25 cellular contexts compared by ENCODE assay signal in the genomic region with DNA sequence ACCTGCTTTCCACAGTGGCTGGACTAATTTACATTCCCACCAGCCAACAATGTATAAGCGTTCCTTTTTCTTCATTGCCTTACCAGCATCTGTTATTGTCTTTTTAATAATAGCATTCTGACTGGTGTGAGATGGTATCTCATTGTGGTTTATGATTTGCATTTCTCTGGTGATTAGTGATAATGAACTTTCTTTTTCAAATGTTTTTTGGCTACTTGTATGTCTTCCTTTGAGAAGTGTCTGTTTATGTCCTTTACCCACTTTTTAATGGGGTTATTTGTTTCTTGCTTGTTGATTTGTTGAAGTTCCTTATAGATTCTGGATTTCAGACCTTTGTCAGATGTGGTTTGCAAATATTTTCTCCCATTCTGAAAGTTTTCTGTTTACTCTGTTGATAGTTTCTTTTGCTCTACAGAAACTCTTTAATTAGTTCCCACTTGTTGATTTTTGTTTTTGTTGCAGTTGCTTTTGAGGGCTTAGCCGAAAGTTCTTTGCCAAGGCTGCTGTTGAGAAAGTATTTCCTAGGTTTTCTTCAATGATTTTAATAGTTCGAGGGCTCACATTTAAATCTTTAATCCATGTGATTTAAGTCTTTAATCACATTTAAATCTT. TPM values are rescaled to one million over a fixed set of nuclear protein-coding genes. Genes with fewer than 3 reads are reported as not detected.
DNase-seq lines count a peak whose midpoint lies in the region; ATAC-seq, FAIRE-seq and TF ChIP-seq lines count a peak whose summit lies in the region.
"Had no signal": no experiment of that assay in that cellular context is flagged by ENCODE, and none has a peak within 500 bp of the region (broad histone marks: within the 10 kb centered on the region; RNA-seq: fewer than 3 reads in every experiment).

No MANE protein-coding gene starts in this region.

- H2AFZ ChIP-seq in HepG2 (ENCODE audit: low read length) = no peak overlapping the region

- no peak overlapping the region for H3K4me3 Mint-ChIP-seq in stimulated activated memory B cell treated with anti-CD40 and anti-IgM and Interleukin-4, amounts not matched to agents 10 μg/mL and 1 μg/mL and 100 μg/mL, for 72 hours
- H3K4me3 Mint-ChIP-seq: activated CD4-positive, alpha-beta memory T cell treated with anti-CD3 and anti-CD28 coated beads for 36 hours; activated naive CD8-positive, alpha-beta T cell treated with anti-CD3 and anti-CD28 coated beads for 36 hours; CD4-positive, alpha-beta T cell; memory B cell had no signal

- intact Hi-C loops in HepG2 (cut with micrococcal nuclease; ENCODE audit: unreplicated experiment) = no loop called here
- intact Hi-C loops in right lobe of liver (cut with DNase I) = no loop called here
- intact Hi-C loops in testis (cut with DNase I; ENCODE audit: low total_unique reads) = no loop called here

- H3K9me3 Mint-ChIP-seq in stimulated activated memory B cell treated with anti-CD40 and anti-IgM and Interleukin-4, amounts not matched to agents 10 μg/mL and 1 μg/mL and 100 μg/mL, for 72 hours = peaks cover 2% of the 10 kb centered on the region
- H3K9me3 Mint-ChIP-seq: memory B cell had no signal

- WGBS in HepG2 (ENCODE audit: low lambda C conversion rate) = 1% methylated on average over 3 of the region's 3 CpGs
- WGBS in right lobe of liver (ENCODE audit: insufficient coverage, low coverage, low lambda C conversion rate, missing lambda C conversion rate) = 66% methylated on average over 3 of the region's 3 CpGs
- WGBS in testis, 2 donors = 83 to 91% methylated on average over 3 of the region's 3 CpGs

- TF ChIP-seq RAD21 in HepG2 (CRISPR knock-in tag; IDR thresholded peaks at IDR 0.05) = no peak

- H3K27me3 ChIP-seq in HepG2 (ENCODE audit: control insufficient read depth in 1 of 2, insufficient read depth in 2 of 2, low read length in 2 of 2) = peaks cover 0 to 8% of the 10 kb centered on the region in 2 experiments; a peak in 1 of 5 replicates
- no peaks in the 10 kb centered on the region for H3K27me3 ChIP-seq in right lobe of liver
- H3K27me3 ChIP-seq in testis = no peaks in the 10 kb centered on the region
- H3K27me3 ChIP-seq: brain microvascular endothelial cell, Peyer's patch, uterus had no signal

- peak overlapping the region; percentile 20 for H3K27ac Mint-ChIP-seq in stimulated activated memory B cell treated with anti-CD40 and anti-IgM and Interleukin-4, amounts not matched to agents 10 μg/mL and 1 μg/mL and 100 μg/mL, for 72 hours
- H3K27ac Mint-ChIP-seq: activated CD4-positive, alpha-beta memory T cell treated with anti-CD3 and anti-CD28 coated beads for 36 hours; activated naive CD8-positive, alpha-beta T cell treated with anti-CD3 and anti-CD28 coated beads for 36 hours; activated T-cell treated with anti-CD3 and anti-CD28 coated beads, Interleukin-2, amount 50 U/mL, for 72 hours; CD4-positive, alpha-beta T cell; memory B cell had no signal

- CTCF ChIA-PET in HepG2 (lab: Yijun Ruan, JAX; ENCODE audit: low intra/inter-chr PET ratio, low total read pairs) = no interaction called here

- TF ChIP-seq CTCF in HepG2 (CRISPR knock-in tag; IDR thresholded peaks at IDR 0.05) (no peak), right lobe of liver (IDR thresholded peaks at IDR 0.05) (no peak), testis (IDR thresholded peaks at IDR 0.05) (no peak)

- H3K9me3 ChIP-seq in HepG2 (ENCODE audit: low read length) = peaks cover 26% of the 10 kb centered on the region
- no peaks in the 10 kb centered on the region for H3K9me3 ChIP-seq in right lobe of liver
- no peaks in the 10 kb centered on the region for H3K9me3 ChIP-seq in testis
- H3K9me3 ChIP-seq: Peyer's patch, uterus had no signal

- no peak overlapping the region for H3K9ac ChIP-seq in HepG2 (ENCODE audit: insufficient read depth, low read depth, low read length)
- H3K9ac ChIP-seq: SK-N-SH had no signal

- in situ Hi-C loops in HepG2 (cut with HindIII; ENCODE audit: extremely low pct_ligation_motif_present, low pct_unique_long_range_greater_than_20kb) = no loop called here

- no TSS peak for BruUV-seq in HepG2 (replicated peaks; lab: Mats Ljungman, UMichigan)

- no peaks in the 10 kb centered on the region for H3K36me3 ChIP-seq in HepG2 (replicated peaks in 1 of 2; ENCODE audit: control insufficient read depth in 1 of 2, insufficient read depth in 2 of 2, low read length in 2 of 2)
- no peaks in the 10 kb centered on the region for H3K36me3 ChIP-seq in right lobe of liver
- no peaks in the 10 kb centered on the region for H3K36me3 ChIP-seq in testis (ENCODE audit: low read depth, missing control alignments)
- H3K36me3 ChIP-seq: brain microvascular endothelial cell, Peyer's patch, uterus had no signal

- H3K4me2 ChIP-seq in HepG2 (ENCODE audit: low read depth, low read length) = no peak overlapping the region
- H3K4me2 ChIP-seq: A549, SK-N-SH had no signal

- H3K4me1 ChIP-seq in HepG2 (ENCODE audit: insufficient read depth, low read length) (peaks cover 18% of the 10 kb centered on the region), right lobe of liver (no peaks in the 10 kb centered on the region), testis (no peaks in the 10 kb centered on the region)
- H3K4me1 ChIP-seq: Peyer's patch, uterus had no signal

- H3K79me2 ChIP-seq in HepG2 (ENCODE audit: insufficient read depth, low read length) = no peaks in the 10 kb centered on the region

- FAIRE-seq in HepG2 (lab: Jason Lieb, UNC) = peak; percentile 53
- FAIRE-seq: A549, islet of Langerhans had no signal

- peaks cover 27% of the 10 kb centered on the region for H3K4me1 Mint-ChIP-seq in stimulated activated memory B cell treated with anti-CD40 and anti-IgM and Interleukin-4, amounts not matched to agents 10 μg/mL and 1 μg/mL and 100 μg/mL, for 72 hours

- POLR2A ChIA-PET in HepG2 (lab: Yijun Ruan, JAX) = no interaction called here

- H3K4me3 ChIP-seq in HepG2 (replicated peaks in 1 of 3; ENCODE audit: insufficient read depth in 1 of 3, low read depth in 2 of 3, low read length in 3 of 3) (no peak overlapping the region), right lobe of liver (no peak overlapping the region), testis (no peak overlapping the region)
- H3K4me3 ChIP-seq: A549, Peyer's patch, uterus had no signal

- H3K36me3 Mint-ChIP-seq in stimulated activated memory B cell treated with anti-CD40 and anti-IgM and Interleukin-4, amounts not matched to agents 10 μg/mL and 1 μg/mL and 100 μg/mL, for 72 hours = peaks cover 53% of the 10 kb centered on the region

- TF ChIP-seq EP300 in HepG2 (IDR thresholded peaks at IDR 0.05; ENCODE audit: low read depth in 2 of 2, low read length in 2 of 2) (no peak), HepG2 (CRISPR knock-in tag; IDR thresholded peaks at IDR 0.05; ENCODE audit: borderline replicate concordance) (no peak)

- DNase-seq in HepG2 (ENCODE audit: low spot score) (no peak), right lobe of liver (no peak), COLO829 (ENCODE audit: low spot score) (no peak), testis (no peak)
- DNase-seq: activated CD4-positive, alpha-beta memory T cell treated with anti-CD3 and anti-CD28 coated beads for 36 hours; activated naive CD8-positive, alpha-beta T cell treated with anti-CD3 and anti-CD28 coated beads for 36 hours; activated T-cell treated with anti-CD3 and anti-CD28 coated beads, Interleukin-2, amount 50 U/mL, for 72 hours; brain microvascular endothelial cell; CD4-positive, alpha-beta T cell; DMS79; head of caudate nucleus; NCI-H1092; NCI-H2107; NCI-H526; Peyer's patch; SK-N-SH; uterus had no signal

- H3K27me3 Mint-ChIP-seq in stimulated activated memory B cell treated with anti-CD40 and anti-IgM and Interleukin-4, amounts not matched to agents 10 μg/mL and 1 μg/mL and 100 μg/mL, for 72 hours = no peaks in the 10 kb centered on the region
- H3K27me3 Mint-ChIP-seq: memory B cell had no signal

- H3K27ac ChIP-seq in HepG2 (ENCODE audit: extremely low read length, insufficient read depth, low read length) (no peak overlapping the region), right lobe of liver (no peak overlapping the region), testis (no peak overlapping the region)
- H3K27ac ChIP-seq: A549, brain microvascular endothelial cell, Peyer's patch, uterus had no signal

- TF ChIP-seq POLR2A in HepG2 (IDR thresholded peaks at IDR 0.05; ENCODE audit: insufficient read depth in 1 of 2, low read depth in 2 of 2, low read length in 2 of 2) (no peak), right lobe of liver (IDR thresholded peaks at IDR 0.05) (no peak), testis (IDR thresholded peaks at IDR 0.05) (no peak)

- ATAC-seq in HepG2 (no peak), right lobe of liver (no peak), GM21723 (IDR thresholded peaks at IDR 0.05; ENCODE audit: unreplicated experiment) (peak; percentile 54), HG03469 (IDR thresholded peaks at IDR 0.05; ENCODE audit: unreplicated experiment) (peak; percentile 65), GM19467 (IDR thresholded peaks at IDR 0.05; ENCODE audit: unreplicated experiment) (no peak)
- ATAC-seq in stimulated activated memory B cell treated with anti-CD40 and anti-IgM and Interleukin-4, amounts not matched to agents 10 μg/mL and 1 μg/mL and 100 μg/mL, for 72 hours = peak; percentile 8
- ATAC-seq: A549 had no signal

- no peaks in the 10 kb centered on the region for H4K20me1 ChIP-seq in HepG2 (ENCODE audit: insufficient read depth, low read length)

RNA-seq across cellular contexts. Expression of a gene that starts 26.8 kb away (rescaled TPM):
- total RNA-seq in HepG2 (2016; rRNA removed; fragmentation: Illumina TruSeq; extraction: Trizol) (0.11 and 0.20 TPM in 2 replicates), right lobe of liver (10 to 100 TPM in 1 of 6 experiments, 1 to 10 TPM in 5; 2.7 to 11.6 (median 4.3) TPM), testis (1 to 10 TPM; 4.4 to 7.7 TPM)
- total RNA-seq in HepG2 (2016; cell fraction: cytosol; rRNA removed; fragmentation: Illumina TruSeq; extraction: Trizol; ENCODE audit: low read depth) = not detected in 2 replicates
- total RNA-seq in HepG2 (2016; cell fraction: insoluble cytoplasmic fraction; rRNA removed; fragmentation: Illumina TruSeq; extraction: Trizol) = 0.09 TPM in 1 of 2 replicates, not detected in the other
- total RNA-seq in HepG2 (2016; cell fraction: membrane; rRNA removed; fragmentation: Illumina TruSeq; extraction: Trizol) = not detected in 2 replicates
- not detected in 2 replicates for total RNA-seq in HepG2 (2016; cell fraction: nucleus; rRNA removed; fragmentation: Illumina TruSeq; extraction: Trizol)
- polyA plus RNA-seq in HepG2 (2011; rRNA removed) (0.01 and 0.09 TPM in 2 replicates), testis (ENCODE audit: insufficient read depth, low read depth, low replicate concordance) (7.1 TPM)
- 0.05 and 0.11 TPM in 2 replicates for polyA plus RNA-seq in HepG2 (2011; cell fraction: cytosol; rRNA removed)
- polyA plus RNA-seq in HepG2 (2011; cell fraction: nucleus; rRNA removed) = 0.14 and 1.0 TPM in 2 replicates
- polyA plus RNA-seq in HepG2 (2012) = not detected in 2 replicates
- not detected in 2 replicates for polyA plus RNA-seq in HepG2 (2016; cell fraction: cytosol; fragmentation: Illumina TruSeq; extraction: Trizol; ENCODE audit: low read depth)
- polyA plus RNA-seq in HepG2 (2016; cell fraction: insoluble cytoplasmic fraction; fragmentation: Illumina TruSeq; extraction: Trizol; ENCODE audit: low read depth) = not detected in 2 replicates
- not detected in 2 replicates for polyA plus RNA-seq in HepG2 (2016; cell fraction: membrane; fragmentation: Illumina TruSeq; extraction: Trizol; ENCODE audit: low read depth)
- polyA plus RNA-seq in HepG2 (2016; cell fraction: nucleus; fragmentation: Illumina TruSeq; extraction: Trizol; ENCODE audit: insufficient read depth, low read depth) = not detected in 2 replicates
- not detected in 2 replicates for polyA minus RNA-seq in HepG2 (2011; rRNA and poly(A)+ RNA removed; ENCODE audit: low replicate concordance)
- polyA minus RNA-seq in HepG2 (2011; cell fraction: cytosol; rRNA and poly(A)+ RNA removed) = not detected in 2 replicates
- not detected in 2 replicates for polyA minus RNA-seq in HepG2 (2011; cell fraction: nucleus; rRNA and poly(A)+ RNA removed)
- polyA plus RNA-seq: neural cell had no signal

Comparison
In these comparisons a context has a peak if more than half of its experiments do, and no peak if none do; other contexts are left out.
1. ATAC-seq: peak in GM21723 (single experiment), HG03469 (single experiment) and stimulated activated memory B cell treated with anti-CD40 and anti-IgM and Interleukin-4, amounts not matched to agents 10 μg/mL and 1 μg/mL and 100 μg/mL, for 72 hours (single experiment); none in HepG2 (single experiment), right lobe of liver (0 of 4) and GM19467 (single experiment).